Comparison of ENCODE assay signal across 18 cellular contexts in the genomic region with DNA sequence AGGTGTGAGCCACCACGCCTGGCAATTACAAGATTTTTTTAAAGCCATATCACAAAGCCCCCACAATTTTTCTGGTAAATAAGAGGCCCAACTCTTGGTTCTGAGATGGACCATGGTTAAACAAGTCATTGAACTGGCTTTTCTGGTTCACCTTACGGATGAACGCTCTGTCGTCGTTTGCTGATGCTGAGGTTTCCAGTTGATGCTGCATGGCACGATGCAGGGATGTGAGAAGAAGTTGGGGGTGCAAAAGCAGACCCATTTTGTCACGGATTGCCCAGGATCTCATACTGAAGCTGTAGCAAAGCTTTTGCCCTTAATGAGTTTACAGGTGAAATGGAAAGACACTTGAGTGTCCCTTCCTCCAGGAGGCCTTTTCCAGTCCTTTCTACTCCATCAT. TPM values are rescaled to one million over a fixed set of nuclear protein-coding genes. Genes with fewer than 3 reads are reported as not detected.
DNase-seq lines count a peak whose midpoint lies in the region; ATAC-seq and TF ChIP-seq lines count a peak whose summit lies in the region.
"Had no signal": no experiment of that assay in that cellular context is flagged by ENCODE, and none has a peak within 500 bp of the region (broad histone marks: within the 10 kb centered on the region; RNA-seq: fewer than 3 reads in every experiment).

No MANE protein-coding gene starts in this region.

- peak; percentile 9 for DNase-seq in activated CD8-positive, alpha-beta T cell treated with anti-CD3 and anti-CD28 coated beads, Interleukin-2, amount 10 ng/mL, durations not matched to agents 7 days and 5 days
- no peak for DNase-seq in activated CD8-positive, alpha-beta T cell treated with anti-CD3 and anti-CD28 coated beads for 36 hours
- DNase-seq in natural killer cell treated with Interleukin-12 subunit alpha and Interleukin-12 subunit beta and Interleukin-15 and Interleukin-18, amount 100 ng/mL, for 72 hours (ENCODE audit: low spot score), result no peak
- DNase-seq in natural killer cell, result no peak
- peak; percentile 4 for DNase-seq in activated T-helper 2 cell treated with anti-CD3 and anti-CD28 coated beads, Interferon-gamma antibody, Interleukin-2, Interleukin-4, amounts not matched to agents 10 μg/mL and 5 μg/mL and 100 μg/mL, durations not matched to agents 14 hours and 24 hours and 36 hours (ENCODE audit: low spot score)
- peak; percentile 8 for DNase-seq in stomach
- DNase-seq in PC-3, result no peak
- DNase-seq: Caco-2, DMS153, NCI-H1417 treated with DMSO at 0.1 percent for 48 hours, NCI-H1930, NCI-H2171 treated with DMSO at 0.1 percent for 48 hours, NCI-H446 treated with DMSO at 0.1 percent for 48 hours, NCI-H748 treated with DMSO at 0.1 percent for 48 hours had no signal

- no peaks in the 10 kb centered on the region for H3K79me2 ChIP-seq in PC-3 (ENCODE audit: low read length)

- no peaks in the 10 kb centered on the region for H3F3A ChIP-seq in PC-3 (ENCODE audit: low read length, unreplicated experiment)

- TF ChIP-seq POLR2A in stomach (IDR thresholded peaks at IDR 0.05), result no peak

- H3K9ac ChIP-seq in PC-3 (ENCODE audit: low read length), result no peak overlapping the region

- no TSS peak for BruUV-seq in PC-3 (replicated peaks; lab: Mats Ljungman, UMichigan)

- no peak overlapping the region for H3K4me2 ChIP-seq in PC-3 (ENCODE audit: low read length)

- H3K9me2 ChIP-seq in PC-3 (replicated peaks; ENCODE audit: low read length), result no peaks in the 10 kb centered on the region

- H3K36me3 ChIP-seq in stomach (no peaks in the 10 kb centered on the region), PC-3 (ENCODE audit: low read depth, low read length) (no peaks in the 10 kb centered on the region)

- H3K27me3 ChIP-seq in stomach (no peaks in the 10 kb centered on the region), PC-3 (ENCODE audit: low read length) (peaks cover 4% of the 10 kb centered on the region; the same call in 1 of the 2 replicates)

- POLR2A ChIA-PET in activated CD8-positive, alpha-beta T cell treated with anti-CD3 and anti-CD28 coated beads, Interleukin-2, amount 10 ng/mL, durations not matched to agents 7 days and 5 days (lab: Charles Lee), result interaction anchor here (0.5 to 1.8 kb wide), 2 partner anchors 8 to 46 kb away, joined by 3 to 8 read pairs; no protein-coding TSS in a partner anchor
- POLR2A ChIA-PET in activated CD8-positive, alpha-beta T cell treated with anti-CD3 and anti-CD28 coated beads for 36 hours (lab: Charles Lee), result interaction anchor here (0.6 to 29.2 kb wide), 5 partner anchors 8 to 87 kb away, joined by 3 to 846 read pairs (median 9); a partner anchor contains a TSS
- POLR2A ChIA-PET in PC-3 (lab: Charles Lee; ENCODE audit: unreplicated experiment), result no interaction called here

- 88 to 96% (median 93%) methylated on average over 7 of the region's 7 CpGs for WGBS in stomach, 5 donors

- H3K4me1 Mint-ChIP-seq in activated CD8-positive, alpha-beta T cell treated with anti-CD3 and anti-CD28 coated beads, Interleukin-2, amount 10 ng/mL, durations not matched to agents 7 days and 5 days (ENCODE audit: low read depth), result peaks cover 72% of the 10 kb centered on the region
- H3K4me1 Mint-ChIP-seq in activated CD8-positive, alpha-beta T cell treated with anti-CD3 and anti-CD28 coated beads for 36 hours (ENCODE audit: low read depth), result peaks cover 60% of the 10 kb centered on the region
- peaks cover 48 to 71% of the 10 kb centered on the region in 2 donors for H3K4me1 Mint-ChIP-seq in natural killer cell treated with Interleukin-12 subunit alpha and Interleukin-12 subunit beta and Interleukin-15 and Interleukin-18, amount 100 ng/mL, for 72 hours (ENCODE audit: low read depth in 2 of 2)
- peaks cover 38% of the 10 kb centered on the region in 2 donors for H3K4me1 Mint-ChIP-seq in natural killer cell
- peaks cover 61% of the 10 kb centered on the region for H3K4me1 Mint-ChIP-seq in activated T-helper 2 cell treated with anti-CD3 and anti-CD28 coated beads, Interferon-gamma antibody, Interleukin-2, Interleukin-4, amounts not matched to agents 10 μg/mL and 5 μg/mL and 100 μg/mL, durations not matched to agents 14 hours and 24 hours and 36 hours (ENCODE audit: low read depth)

- ATAC-seq in activated CD8-positive, alpha-beta T cell treated with anti-CD3 and anti-CD28 coated beads, Interleukin-2, amount 10 ng/mL, durations not matched to agents 7 days and 5 days, result no peak
- ATAC-seq in activated CD8-positive, alpha-beta T cell treated with anti-CD3 and anti-CD28 coated beads for 36 hours, result no peak
- no peak for ATAC-seq in natural killer cell treated with Interleukin-12 subunit alpha and Interleukin-12 subunit beta and Interleukin-15 and Interleukin-18, amount 100 ng/mL, for 72 hours
- ATAC-seq in natural killer cell (no peak), PC-3 (no peak), GM21390 (IDR thresholded peaks at IDR 0.05; ENCODE audit: unreplicated experiment) (no peak)

- H3K27me3 Mint-ChIP-seq in activated CD8-positive, alpha-beta T cell treated with anti-CD3 and anti-CD28 coated beads, Interleukin-2, amount 10 ng/mL, durations not matched to agents 7 days and 5 days (ENCODE audit: low read depth), result no peaks in the 10 kb centered on the region
- H3K27me3 Mint-ChIP-seq in activated CD8-positive, alpha-beta T cell treated with anti-CD3 and anti-CD28 coated beads for 36 hours, result no peaks in the 10 kb centered on the region
- no peaks in the 10 kb centered on the region for H3K27me3 Mint-ChIP-seq in natural killer cell treated with Interleukin-12 subunit alpha and Interleukin-12 subunit beta and Interleukin-15 and Interleukin-18, amount 100 ng/mL, for 72 hours
- H3K27me3 Mint-ChIP-seq in natural killer cell (ENCODE audit: low read depth in 2 of 2), result peaks cover 0 to 8% of the 10 kb centered on the region in 2 donors
- H3K27me3 Mint-ChIP-seq in activated T-helper 2 cell treated with anti-CD3 and anti-CD28 coated beads, Interferon-gamma antibody, Interleukin-2, Interleukin-4, amounts not matched to agents 10 μg/mL and 5 μg/mL and 100 μg/mL, durations not matched to agents 14 hours and 24 hours and 36 hours (ENCODE audit: low read depth), result no peaks in the 10 kb centered on the region

- no peak for TF ChIP-seq EP300 in stomach (IDR thresholded peaks at IDR 0.05)

- no peaks in the 10 kb centered on the region for H4K20me1 ChIP-seq in PC-3 (ENCODE audit: low read length)

- H3K4me1 ChIP-seq in stomach (peaks cover 0 to 19% (median 0%) of the 10 kb centered on the region in 4 donors), PC-3 (ENCODE audit: insufficient read depth, low read length) (no peaks in the 10 kb centered on the region)
- H3K4me1 ChIP-seq: Caco-2 had no signal

- no peak overlapping the region for H3K4me3 ChIP-seq in stomach
- H3K4me3 ChIP-seq in PC-3 (ENCODE audit: low read length), result no peak overlapping the region

- no peaks in the 10 kb centered on the region for H3K9me3 Mint-ChIP-seq in activated CD8-positive, alpha-beta T cell treated with anti-CD3 and anti-CD28 coated beads, Interleukin-2, amount 10 ng/mL, durations not matched to agents 7 days and 5 days (ENCODE audit: insufficient read depth)
- no peaks in the 10 kb centered on the region for H3K9me3 Mint-ChIP-seq in activated CD8-positive, alpha-beta T cell treated with anti-CD3 and anti-CD28 coated beads for 36 hours
- peaks cover 10% of the 10 kb centered on the region for H3K9me3 Mint-ChIP-seq in natural killer cell treated with Interleukin-12 subunit alpha and Interleukin-12 subunit beta and Interleukin-15 and Interleukin-18, amount 100 ng/mL, for 72 hours
- H3K9me3 Mint-ChIP-seq in natural killer cell, result no peaks in the 10 kb centered on the region
- peaks cover 4% of the 10 kb centered on the region for H3K9me3 Mint-ChIP-seq in activated T-helper 2 cell treated with anti-CD3 and anti-CD28 coated beads, Interferon-gamma antibody, Interleukin-2, Interleukin-4, amounts not matched to agents 10 μg/mL and 5 μg/mL and 100 μg/mL, durations not matched to agents 14 hours and 24 hours and 36 hours

- no peaks in the 10 kb centered on the region for H3K9me3 ChIP-seq in stomach
- no peaks in the 10 kb centered on the region for H3K9me3 ChIP-seq in PC-3 (ENCODE audit: low read length)
- H3K9me3 ChIP-seq: Caco-2 had no signal

- CTCF ChIA-PET in activated CD8-positive, alpha-beta T cell treated with anti-CD3 and anti-CD28 coated beads, Interleukin-2, amount 10 ng/mL, durations not matched to agents 7 days and 5 days (lab: Charles Lee), result interaction anchor here (0.8 to 4.9 kb wide), 5 partner anchors 8 to 27 kb away, joined by 4 to 51 read pairs (median 13); no protein-coding TSS in a partner anchor
- CTCF ChIA-PET in activated CD8-positive, alpha-beta T cell treated with anti-CD3 and anti-CD28 coated beads for 36 hours (lab: Charles Lee), result interaction anchor here (2.8 to 3.1 kb wide), 2 partner anchors 9 to 23 kb away, joined by 10 to 35 read pairs; no protein-coding TSS in a partner anchor
- CTCF ChIA-PET in PC-3 (lab: Charles Lee), result no interaction called here

- no peak overlapping the region for H3K27ac Mint-ChIP-seq in activated CD8-positive, alpha-beta T cell treated with anti-CD3 and anti-CD28 coated beads, Interleukin-2, amount 10 ng/mL, durations not matched to agents 7 days and 5 days
- H3K27ac Mint-ChIP-seq in activated CD8-positive, alpha-beta T cell treated with anti-CD3 and anti-CD28 coated beads for 36 hours, result no peak overlapping the region
- peak overlapping the region; percentile 97 for H3K27ac Mint-ChIP-seq in natural killer cell treated with Interleukin-12 subunit alpha and Interleukin-12 subunit beta and Interleukin-15 and Interleukin-18, amount 100 ng/mL, for 72 hours
- H3K27ac Mint-ChIP-seq in natural killer cell, result no peak overlapping the region
- H3K27ac Mint-ChIP-seq in activated T-helper 2 cell treated with anti-CD3 and anti-CD28 coated beads, Interferon-gamma antibody, Interleukin-2, Interleukin-4, amounts not matched to agents 10 μg/mL and 5 μg/mL and 100 μg/mL, durations not matched to agents 14 hours and 24 hours and 36 hours, result peak overlapping the region; percentile 56
- H3K27ac Mint-ChIP-seq: CD14-positive monocyte had no signal

- no peak overlapping the region for H2AFZ ChIP-seq in PC-3 (ENCODE audit: low read length)

- H3K4me3 Mint-ChIP-seq in activated CD8-positive, alpha-beta T cell treated with anti-CD3 and anti-CD28 coated beads, Interleukin-2, amount 10 ng/mL, durations not matched to agents 7 days and 5 days, result no peak overlapping the region
- H3K4me3 Mint-ChIP-seq in activated CD8-positive, alpha-beta T cell treated with anti-CD3 and anti-CD28 coated beads for 36 hours, result no peak overlapping the region
- H3K4me3 Mint-ChIP-seq in natural killer cell treated with Interleukin-12 subunit alpha and Interleukin-12 subunit beta and Interleukin-15 and Interleukin-18, amount 100 ng/mL, for 72 hours, result peak overlapping the region; percentile 95
- no peak overlapping the region for H3K4me3 Mint-ChIP-seq in natural killer cell
- H3K4me3 Mint-ChIP-seq in activated T-helper 2 cell treated with anti-CD3 and anti-CD28 coated beads, Interferon-gamma antibody, Interleukin-2, Interleukin-4, amounts not matched to agents 10 μg/mL and 5 μg/mL and 100 μg/mL, durations not matched to agents 14 hours and 24 hours and 36 hours (ENCODE audit: low read depth), result no peak overlapping the region
- H3K4me3 Mint-ChIP-seq: CD14-positive monocyte had no signal

- H3K36me3 Mint-ChIP-seq in activated CD8-positive, alpha-beta T cell treated with anti-CD3 and anti-CD28 coated beads, Interleukin-2, amount 10 ng/mL, durations not matched to agents 7 days and 5 days (ENCODE audit: low read depth), result peaks cover 24% of the 10 kb centered on the region
- H3K36me3 Mint-ChIP-seq in activated CD8-positive, alpha-beta T cell treated with anti-CD3 and anti-CD28 coated beads for 36 hours (ENCODE audit: low read depth), result peaks cover 33% of the 10 kb centered on the region
- H3K36me3 Mint-ChIP-seq in natural killer cell treated with Interleukin-12 subunit alpha and Interleukin-12 subunit beta and Interleukin-15 and Interleukin-18, amount 100 ng/mL, for 72 hours, result peaks cover 29% of the 10 kb centered on the region
- no peaks in the 10 kb centered on the region for H3K36me3 Mint-ChIP-seq in natural killer cell
- peaks cover 36% of the 10 kb centered on the region for H3K36me3 Mint-ChIP-seq in activated T-helper 2 cell treated with anti-CD3 and anti-CD28 coated beads, Interferon-gamma antibody, Interleukin-2, Interleukin-4, amounts not matched to agents 10 μg/mL and 5 μg/mL and 100 μg/mL, durations not matched to agents 14 hours and 24 hours and 36 hours (ENCODE audit: low read depth)

- TF ChIP-seq CTCF in activated CD8-positive, alpha-beta T cell treated with anti-CD3 and anti-CD28 coated beads for 36 hours (IDR thresholded peaks at IDR 0.05), result no peak
- TF ChIP-seq CTCF in natural killer cell (IDR thresholded peaks at IDR 0.05), result no peak
- no peak for TF ChIP-seq CTCF in stomach (IDR thresholded peaks at IDR 0.05)
- TF ChIP-seq CTCF in PC-3 (conservative IDR thresholded peaks at IDR 0.05; ENCODE audit: low read depth, low read length), result no peak

- intact Hi-C loops in activated CD8-positive, alpha-beta T cell treated with anti-CD3 and anti-CD28 coated beads for 36 hours (cut with micrococcal nuclease), result no loop called here
- intact Hi-C loops in natural killer cell (cut with micrococcal nuclease), result no loop called here
- intact Hi-C loops in activated T-helper 2 cell treated with anti-CD3 and anti-CD28 coated beads, Interferon-gamma antibody, Interleukin-2, Interleukin-4, amounts not matched to agents 10 μg/mL and 5 μg/mL and 100 μg/mL, durations not matched to agents 14 hours and 24 hours and 36 hours (cut with micrococcal nuclease), result loop anchor here (10.0 kb wide), 1 partner anchor 441 kb away; no protein-coding TSS in a partner anchor
- intact Hi-C loops in stomach (cut with DNase I; ENCODE audit: low total_unique reads), result no loop called here
- intact Hi-C loops in PC-3 (cut with micrococcal nuclease), result no loop called here

- no peak overlapping the region for H3K27ac ChIP-seq in stomach
- no peak overlapping the region for H3K27ac ChIP-seq in PC-3 (ENCODE audit: low read length)

RNA-seq across cellular contexts. Expression of a gene that starts 2.0 kb away (rescaled TPM):
- 100 to 1,000 TPM; 174 to 177 TPM for total RNA-seq in activated CD8-positive, alpha-beta T cell treated with anti-CD3 and anti-CD28 coated beads, Interleukin-2, amount 10 ng/mL, durations not matched to agents 7 days and 5 days
- 100 to 1,000 TPM; 868 to 874 TPM for total RNA-seq in activated CD8-positive, alpha-beta T cell treated with anti-CD3 and anti-CD28 coated beads for 36 hours
- 1,000 to 10,000 TPM; 1,064 to 1,187 TPM for total RNA-seq in natural killer cell treated with Interleukin-12 subunit alpha and Interleukin-12 subunit beta and Interleukin-15 and Interleukin-18, amount 100 ng/mL, for 72 hours
- 10 to 100 TPM in 1 of 3 donors, 1 to 10 TPM in 2; 3.4 to 11.2 (median 3.7) TPM for total RNA-seq in natural killer cell
- 1,777 and 1,808 TPM in 2 replicates for total RNA-seq in activated T-helper 2 cell treated with anti-CD3 and anti-CD28 coated beads, Interferon-gamma antibody, Interleukin-2, Interleukin-4, amounts not matched to agents 10 μg/mL and 5 μg/mL and 100 μg/mL, durations not matched to agents 14 hours and 24 hours and 36 hours
- total RNA-seq in stomach, result 1 to 10 TPM in 2 of 5 donors, under 1 TPM in 1, not detected in 2; 0.45 to 2.3 (median 1.5) TPM
- 1 to 10 TPM in 1 of 3 donors, under 1 TPM in 2; 0.46 to 1.3 (median 0.60) TPM for polyA plus RNA-seq in stomach
- total RNA-seq in PC-3 (2014; rRNA removed), result not detected in 2 replicates
- total RNA-seq: A673, Caco-2, H1 had no signal
- polyA plus RNA-seq: H1 had no signal

RNA-seq across cellular contexts. Expression of a gene that starts 24.7 kb away (rescaled TPM):
- 100 to 1,000 TPM; 213 to 217 TPM for total RNA-seq in activated CD8-positive, alpha-beta T cell treated with anti-CD3 and anti-CD28 coated beads, Interleukin-2, amount 10 ng/mL, durations not matched to agents 7 days and 5 days
- 100 to 1,000 TPM; 284 to 285 TPM for total RNA-seq in activated CD8-positive, alpha-beta T cell treated with anti-CD3 and anti-CD28 coated beads for 36 hours
- 100 to 1,000 TPM; 195 to 294 TPM for total RNA-seq in natural killer cell treated with Interleukin-12 subunit alpha and Interleukin-12 subunit beta and Interleukin-15 and Interleukin-18, amount 100 ng/mL, for 72 hours
- total RNA-seq in natural killer cell (100 to 1,000 TPM; 120 to 147 (median 147) TPM), stomach (100 to 1,000 TPM in 3 of 5 donors, 10 to 100 TPM in 2; 71.0 to 168 (median 105) TPM), PC-3 (2014; rRNA removed) (28.4 and 42.0 TPM in 2 replicates)
- 257 and 266 TPM in 2 replicates for total RNA-seq in activated T-helper 2 cell treated with anti-CD3 and anti-CD28 coated beads, Interferon-gamma antibody, Interleukin-2, Interleukin-4, amounts not matched to agents 10 μg/mL and 5 μg/mL and 100 μg/mL, durations not matched to agents 14 hours and 24 hours and 36 hours
- 10 to 100 TPM; 41.4 to 58.5 (median 50.9) TPM for polyA plus RNA-seq in stomach

Comparison
In these comparisons a context has a peak if more than half of its experiments do, and no peak if none do; other contexts are left out.
1. DNase-seq: peak in activated CD8-positive, alpha-beta T cell treated with anti-CD3 and anti-CD28 coated beads, Interleukin-2, amount 10 ng/mL, durations not matched to agents 7 days and 5 days (single experiment), activated T-helper 2 cell treated with anti-CD3 and anti-CD28 coated beads, Interferon-gamma antibody, Interleukin-2, Interleukin-4, amounts not matched to agents 10 μg/mL and 5 μg/mL and 100 μg/mL, durations not matched to agents 14 hours and 24 hours and 36 hours (single experiment) and stomach (single experiment); none in activated CD8-positive, alpha-beta T cell treated with anti-CD3 and anti-CD28 coated beads for 36 hours (single experiment), natural killer cell treated with Interleukin-12 subunit alpha and Interleukin-12 subunit beta and Interleukin-15 and Interleukin-18, amount 100 ng/mL, for 72 hours (single experiment), natural killer cell (single experiment) and PC-3 (single experiment).
2. H3K27ac Mint-ChIP-seq: peak in natural killer cell treated with Interleukin-12 subunit alpha and Interleukin-12 subunit beta and Interleukin-15 and Interleukin-18, amount 100 ng/mL, for 72 hours (2 of 2) and activated T-helper 2 cell treated with anti-CD3 and anti-CD28 coated beads, Interferon-gamma antibody, Interleukin-2, Interleukin-4, amounts not matched to agents 10 μg/mL and 5 μg/mL and 100 μg/mL, durations not matched to agents 14 hours and 24 hours and 36 hours (single experiment); none in activated CD8-positive, alpha-beta T cell treated with anti-CD3 and anti-CD28 coated beads, Interleukin-2, amount 10 ng/mL, durations not matched to agents 7 days and 5 days (single experiment), activated CD8-positive, alpha-beta T cell treated with anti-CD3 and anti-CD28 coated beads for 36 hours (single experiment) and natural killer cell (0 of 2).
3. RNA of a gene that starts 2.0 kb away (total RNA-seq): 1,777 to 1,808 TPM in activated T-helper 2 cell treated with anti-CD3 and anti-CD28 coated beads, Interferon-gamma antibody, Interleukin-2, Interleukin-4, amounts not matched to agents 10 μg/mL and 5 μg/mL and 100 μg/mL, durations not matched to agents 14 hours and 24 hours and 36 hours, 1,064 to 1,187 TPM in natural killer cell treated with Interleukin-12 subunit alpha and Interleukin-12 subunit beta and Interleukin-15 and Interleukin-18, amount 100 ng/mL, for 72 hours, 868 to 874 TPM in activated CD8-positive, alpha-beta T cell treated with anti-CD3 and anti-CD28 coated beads for 36 hours and 174 to 177 TPM in activated CD8-positive, alpha-beta T cell treated with anti-CD3 and anti-CD28 coated beads, Interleukin-2, amount 10 ng/mL, durations not matched to agents 7 days and 5 days; 3.4 to 11.2 TPM in natural killer cell, 0.45 to 2.3 TPM in stomach and not detected in PC-3; every median in the first group is over 10 times any median in the second.